ENCODE assay signal across 17 cellular contexts in the genomic region with DNA sequence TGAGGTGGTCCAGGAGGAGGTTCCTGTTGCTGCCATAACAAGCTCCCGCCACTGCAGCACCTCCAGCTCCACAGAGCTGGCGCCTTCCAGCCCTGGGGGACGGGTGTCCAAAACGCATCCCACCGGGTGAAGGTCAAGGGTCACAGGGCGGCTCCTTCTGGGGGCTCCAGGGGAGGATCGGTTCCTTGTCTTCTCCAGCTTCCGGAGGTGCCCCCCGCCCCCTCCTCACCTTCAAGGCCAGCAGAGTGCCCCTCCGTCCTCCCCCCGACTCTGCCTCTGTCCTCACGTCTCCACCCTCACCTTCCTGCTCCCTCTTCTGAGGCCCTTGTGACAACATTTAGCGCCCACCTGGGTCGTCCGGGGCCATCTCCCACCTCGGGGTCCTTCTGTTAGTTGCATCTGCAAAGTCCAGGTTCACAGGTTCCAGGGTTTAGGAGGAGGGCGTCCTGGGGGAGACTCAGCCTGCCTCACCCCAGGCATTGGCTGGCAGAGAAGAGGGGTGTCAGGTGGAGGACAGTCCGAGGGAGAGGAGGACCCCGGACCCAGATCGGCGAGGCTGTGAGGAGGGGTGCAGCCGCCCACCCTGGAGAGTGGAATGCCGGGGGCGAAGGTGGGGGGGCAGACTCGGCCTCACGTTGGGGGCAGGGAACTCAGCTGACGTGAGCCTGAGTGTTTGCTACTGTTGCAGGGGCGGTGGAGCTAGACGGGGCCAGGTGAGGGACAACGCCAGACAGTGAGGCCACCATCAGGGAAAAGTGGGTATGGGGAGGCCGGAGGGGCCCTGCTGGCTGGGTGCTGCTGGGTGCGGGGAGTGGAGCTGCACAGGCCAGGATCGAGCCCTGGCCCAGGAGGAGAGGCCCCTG.
"Had no signal": no experiment of that assay in that cellular context is flagged by ENCODE, and none has a peak within 500 bp of the region (broad histone marks: within the 10 kb centered on the region; RNA-seq: fewer than 3 reads in every experiment).

No MANE protein-coding gene starts in this region.

- H3K9me3 ChIP-seq: adrenal gland, MG63 had no signal

- H3K27ac ChIP-seq: adrenal gland, SK-N-MC had no signal

- H3K4me3 Mint-ChIP-seq: activated B cell treated with CpG ODN at 0.5 μM for 24 hours; activated CD4-positive, alpha-beta memory T cell treated with anti-CD3 and anti-CD28 coated beads for 36 hours; activated CD4-positive, alpha-beta T cell treated with anti-CD3 and anti-CD28 coated beads, Interleukin-2, amount 10 ng/mL, durations not matched to agents 7 days and 5 days; activated naive CD8-positive, alpha-beta T cell treated with anti-CD3 and anti-CD28 coated beads, Interleukin-2, amount 10 ng/mL, durations not matched to agents 7 days and 5 days; T-cell had no signal

- H3K4me1 Mint-ChIP-seq: activated B cell treated with CpG ODN at 0.5 μM for 24 hours; activated CD4-positive, alpha-beta T cell treated with anti-CD3 and anti-CD28 coated beads, Interleukin-2, amount 10 ng/mL, durations not matched to agents 7 days and 5 days; activated naive CD8-positive, alpha-beta T cell treated with anti-CD3 and anti-CD28 coated beads, Interleukin-2, amount 10 ng/mL, durations not matched to agents 7 days and 5 days had no signal

- H3K27ac Mint-ChIP-seq: activated B cell treated with CpG ODN at 0.5 μM for 24 hours; activated CD4-positive, alpha-beta memory T cell treated with anti-CD3 and anti-CD28 coated beads for 36 hours; activated CD4-positive, alpha-beta T cell treated with anti-CD3 and anti-CD28 coated beads, Interleukin-2, amount 10 ng/mL, durations not matched to agents 7 days and 5 days; activated naive CD8-positive, alpha-beta T cell treated with anti-CD3 and anti-CD28 coated beads, Interleukin-2, amount 10 ng/mL, durations not matched to agents 7 days and 5 days; T-cell had no signal

- H3K27me3 Mint-ChIP-seq: activated CD4-positive, alpha-beta memory T cell treated with anti-CD3 and anti-CD28 coated beads for 36 hours; activated CD4-positive, alpha-beta T cell treated with anti-CD3 and anti-CD28 coated beads, Interleukin-2, amount 10 ng/mL, durations not matched to agents 7 days and 5 days; activated naive CD8-positive, alpha-beta T cell treated with anti-CD3 and anti-CD28 coated beads, Interleukin-2, amount 10 ng/mL, durations not matched to agents 7 days and 5 days had no signal

- DNase-seq: activated B cell treated with CpG ODN at 0.5 μM for 24 hours; activated CD4-positive, alpha-beta memory T cell treated with anti-CD3 and anti-CD28 coated beads for 36 hours; activated CD4-positive, alpha-beta T cell treated with anti-CD3 and anti-CD28 coated beads, Interleukin-2, amount 10 ng/mL, durations not matched to agents 7 days and 5 days; activated CD8-positive, alpha-beta memory T cell treated with anti-CD3 and anti-CD28 coated beads, Interleukin-2, amount 50 U/mL, for 4 hours; activated naive CD4-positive, alpha-beta T cell treated with anti-CD3 and anti-CD28 coated beads, Interleukin-2, amount 50 U/mL, for 16 hours; activated naive CD8-positive, alpha-beta T cell treated with anti-CD3 and anti-CD28 coated beads, Interleukin-2, amount 10 ng/mL, durations not matched to agents 7 days and 5 days; adrenal gland; anterior cingulate cortex; caudate nucleus; MG63; MV-4-11; NCI-H1436 treated with DMSO at 0.1 percent for 48 hours; PC-3; T-cell; T-helper 2 cell; T1000 had no signal

- H3K27me3 ChIP-seq: MG63 had no signal

- H3K36me3 ChIP-seq: adrenal gland, MG63 had no signal

- H3K4me3 ChIP-seq: adrenal gland, MG63, SK-N-MC had no signal

- H3K9me3 Mint-ChIP-seq: activated B cell treated with CpG ODN at 0.5 μM for 24 hours; activated CD4-positive, alpha-beta T cell treated with anti-CD3 and anti-CD28 coated beads, Interleukin-2, amount 10 ng/mL, durations not matched to agents 7 days and 5 days had no signal

- H3K4me1 ChIP-seq: adrenal gland had no signal

- ATAC-seq: PC-3, T-cell had no signal

- H3K36me3 Mint-ChIP-seq: activated naive CD8-positive, alpha-beta T cell treated with anti-CD3 and anti-CD28 coated beads, Interleukin-2, amount 10 ng/mL, durations not matched to agents 7 days and 5 days had no signal
